7 cellular contexts compared by ENCODE assay signal in genomic region chr1:42931108-42931539, GRCh38. TPM values are rescaled to one million over a fixed set of nuclear protein-coding genes. Genes with fewer than 3 reads are reported as not detected.
DNase-seq lines count a peak whose midpoint lies in the region; ATAC-seq and TF ChIP-seq lines count a peak whose summit lies in the region.

No MANE protein-coding gene starts in this region.

- no peak for TF ChIP-seq POLR2A in thyroid gland (IDR thresholded peaks at IDR 0.05)

- H3K36me3 Mint-ChIP-seq in IgD-negative memory B cell, result peaks cover 10% of the 10 kb centered on the region

- no peaks in the 10 kb centered on the region for H3K27me3 Mint-ChIP-seq in IgD-negative memory B cell

- peak overlapping the region; percentile 98 to 99 (median 99) for H3K27ac Mint-ChIP-seq in IgD-negative memory B cell

- H3K27me3 ChIP-seq in mammary epithelial cell (ENCODE audit: insufficient read depth, low read length) (no peaks in the 10 kb centered on the region), left lung (no peaks in the 10 kb centered on the region), thyroid gland (no peaks in the 10 kb centered on the region), aorta (ENCODE audit: control insufficient read depth in 1 of 2, insufficient read depth in 2 of 2, low read length in 1 of 2) (no peaks in the 10 kb centered on the region)

- DNase-seq in GF-D8 (lab: John Stamatoyannopoulos, UW) (peak; percentile 82), T-helper 22 cell (ENCODE audit: low read depth) (peak; percentile 32), mammary epithelial cell (peak; percentile 27), left lung (peak in 1 of 2 donors; percentile 56), thyroid gland (no peak), aorta (no peak)

- WGBS in mammary epithelial cell (ENCODE audit: low coverage, missing lambda C conversion rate), result 86% methylated on average over 5 of the region's 7 CpGs
- WGBS in thyroid gland, 2 donors, result 79 to 83% methylated on average over 7 of the region's 7 CpGs
- 76 to 78% methylated on average over 7 of the region's 7 CpGs for WGBS in aorta, 2 donors

- dilution Hi-C loops in mammary epithelial cell (cut with HindIII; ENCODE audit: low sequenced_read_pairs), result no loop called here

- no peak overlapping the region for H3K9ac ChIP-seq in mammary epithelial cell (ENCODE audit: insufficient read depth, low read length)

- peaks cover 54% of the 10 kb centered on the region for H3K4me1 ChIP-seq in mammary epithelial cell (ENCODE audit: insufficient read depth, low read length)
- H3K4me1 ChIP-seq in left lung, result peaks cover 12 to 62% of the 10 kb centered on the region in 2 donors
- peaks cover 23 to 28% of the 10 kb centered on the region in 2 donors for H3K4me1 ChIP-seq in thyroid gland
- no peaks in the 10 kb centered on the region for H3K4me1 ChIP-seq in aorta (ENCODE audit: control insufficient read depth in 1 of 2, insufficient read depth in 2 of 2, low read length in 2 of 2)

- H3K4me2 ChIP-seq in mammary epithelial cell (ENCODE audit: insufficient read depth, low read depth, low read length), result no peak overlapping the region

- peak overlapping the region; percentile 74 to 90 (median 86) for H3K4me3 Mint-ChIP-seq in IgD-negative memory B cell

- intact Hi-C loops in mammary epithelial cell (cut with micrococcal nuclease) (loop anchor here (1.0 kb wide), 1 partner anchor 142 kb away; no protein-coding TSS in a partner anchor), left lung (cut with DNase I) (no loop called here), thyroid gland (cut with DNase I) (no loop called here), aorta (cut with DNase I) (no loop called here)

- TF ChIP-seq CTCF in mammary epithelial cell (conservative IDR thresholded peaks at IDR 0.05 in 1 of 2, IDR thresholded peaks at IDR 0.05 in 1 of 2; ENCODE audit: extremely low read depth in 1 of 2, insufficient read depth in 1 of 2, low read depth in 1 of 2, low read length in 2 of 2) (peak; percentile 39 to 64), left lung (IDR thresholded peaks at IDR 0.05) (peak; percentile 19 to 67), thyroid gland (IDR thresholded peaks at IDR 0.05) (peak in 4 of 6 experiments; percentile 16 to 46 (median 36))

- H3K4me1 Mint-ChIP-seq in IgD-negative memory B cell, result peaks cover 40 to 65% (median 60%) of the 10 kb centered on the region in 3 donors

- H3K27ac ChIP-seq in mammary epithelial cell (ENCODE audit: insufficient read depth, low read depth, low read length) (no peak overlapping the region), left lung (peak overlapping the region; percentile 62 to 96), thyroid gland (peak overlapping the region in 2 of 3 donors; percentile 17 to 81), aorta (ENCODE audit: low read depth in 1 of 2, low read length in 2 of 2) (no peak overlapping the region)

- no peaks in the 10 kb centered on the region for H4K20me1 ChIP-seq in mammary epithelial cell (ENCODE audit: insufficient read depth, low read length)

- peaks cover 89% of the 10 kb centered on the region for H3K79me2 ChIP-seq in mammary epithelial cell (ENCODE audit: insufficient read depth, low read length)

- no peak overlapping the region for H2AFZ ChIP-seq in mammary epithelial cell (ENCODE audit: low read depth, low read length)

- H3K9me3 ChIP-seq in mammary epithelial cell (replicated peaks; ENCODE audit: insufficient read depth, low read length), result no peaks in the 10 kb centered on the region
- H3K9me3 ChIP-seq in left lung, result no peaks in the 10 kb centered on the region
- no peaks in the 10 kb centered on the region for H3K9me3 ChIP-seq in thyroid gland
- no peaks in the 10 kb centered on the region for H3K9me3 ChIP-seq in aorta (ENCODE audit: control insufficient read depth, low read length)

- no TSS peak for BruUV-seq in mammary epithelial cell (replicated peaks; lab: Mats Ljungman, UMichigan)

- no peaks in the 10 kb centered on the region for H3K9me3 Mint-ChIP-seq in IgD-negative memory B cell

- H3K36me3 ChIP-seq in mammary epithelial cell (ENCODE audit: insufficient read depth, low read length) (peaks cover 62% of the 10 kb centered on the region), left lung (peaks cover 0 to 38% of the 10 kb centered on the region in 2 donors), thyroid gland (peaks cover 0 to 9% of the 10 kb centered on the region in 2 donors), aorta (ENCODE audit: control insufficient read depth in 1 of 2, insufficient read depth in 2 of 2, low read length in 1 of 2) (peaks cover 0 to 7% of the 10 kb centered on the region in 2 donors)

- CTCF ChIA-PET in mammary epithelial cell (lab: Charles Lee; ENCODE audit: low non-redundant PET), result no interaction called here

- in situ Hi-C loops in mammary epithelial cell (cut with MboI; ENCODE audit: low sequenced_read_pairs in 2 of 2), result no loop called here

- ATAC-seq in left lung (peak; percentile 21), aorta (ENCODE audit: low FRiP score) (no peak)

- no peak overlapping the region for H3K4me3 ChIP-seq in mammary epithelial cell (replicated peaks in 1 of 3; ENCODE audit: insufficient read depth in 1 of 3, low read depth in 2 of 3, low read length in 3 of 3)
- no peak overlapping the region for H3K4me3 ChIP-seq in left lung
- H3K4me3 ChIP-seq in thyroid gland (replicated peaks in 1 of 3), result no peak overlapping the region
- H3K4me3 ChIP-seq in aorta (ENCODE audit: low read length in 2 of 2), result no peak overlapping the region

RNA-seq across cellular contexts. Expression of gene SLC2A1, which starts 27.5 kb away (rescaled TPM):
- polyA plus RNA-seq in IgD-negative memory B cell (90.6 TPM), mammary epithelial cell (404 TPM), aorta (10 to 100 TPM in 1 of 2 donors, 1 to 10 TPM in 1; 6.4 to 11.6 TPM)
- total RNA-seq in mammary epithelial cell (100 to 1,000 TPM; 471 to 738 TPM), left lung (10 to 100 TPM; 10.5 to 12.1 TPM), thyroid gland (100 to 1,000 TPM in 2 of 4 donors, 10 to 100 TPM in 2; 15.0 to 208 (median 91.4) TPM), aorta (100 to 1,000 TPM in 1 of 2 donors, 10 to 100 TPM in 1; 87.7 to 124 TPM)
- 456 TPM for polyA minus RNA-seq in mammary epithelial cell

Comparison
In these comparisons a context has a peak if more than half of its experiments do, and no peak if none do; other contexts are left out.
1. DNase-seq: peak in GF-D8 (single experiment), T-helper 22 cell (single experiment) and mammary epithelial cell (single experiment); none in thyroid gland (0 of 2) and aorta (0 of 2).
2. H3K27ac ChIP-seq: peak in left lung (2 of 2) and thyroid gland (2 of 3); none in mammary epithelial cell (single experiment) and aorta (0 of 2).
3. Peak in every context shown above with its lines, with median percentiles within 50 percentile points of each other: CTCF ChIP-seq.